7 cellular contexts compared by ENCODE assay signal in genomic region chr19:57890706-57891105, GRCh38. TPM values are rescaled to one million over a fixed set of nuclear protein-coding genes. Genes with fewer than 3 reads are reported as not detected.
DNase-seq lines count a peak whose midpoint lies in the region; TF ChIP-seq lines count a peak whose summit lies in the region.
"Not testable (repeated sequence)": the region's sequence is repeated elsewhere in the genome, so short reads cannot be mapped to it uniquely, and the experiment has no call there.

No MANE protein-coding gene starts in this region.

- whole genome bisulfite sequencing in SK-N-SH (ENCODE audit: low lambda C conversion rate) = 33% methylated on average over 3 of the region's 3 CpGs

- not testable (repeated sequence) for H3K4me1 ChIP-seq in SK-N-SH (ENCODE audit: control insufficient read depth in 1 of 2, insufficient read depth in 2 of 2, low read depth in 1 of 2, low read length in 1 of 2)

- H2AFZ ChIP-seq in SK-N-SH (ENCODE audit: low read depth) = not testable (repeated sequence)

- H3K27ac ChIP-seq in SK-N-SH (ENCODE audit: low read depth in 2 of 2, low read length in 1 of 2) = not testable (repeated sequence)

- DNase-seq in BJ (ENCODE audit: low read depth) (peak; percentile 19), H4 (ENCODE audit: low spot score) (peak; percentile 42), cardiac fibroblast (ENCODE audit: low read depth in 2 of 2) (peak; percentile 59 to 65), fibroblast of peridontal ligament (ENCODE audit: extremely low read depth) (peak; percentile 28), iris pigment epithelial cell (ENCODE audit: low read depth) (peak; percentile 88), non-pigmented ciliary epithelial cell (ENCODE audit: low read depth) (peak; percentile 88)
- DNase-seq in SK-N-SH = not testable (repeated sequence)

- not testable (repeated sequence) for H3K9ac ChIP-seq in SK-N-SH

- not testable (repeated sequence) for H3K36me3 ChIP-seq in BJ (ENCODE audit: control insufficient read depth, insufficient read depth, low read length); SK-N-SH (replicated peaks in 1 of 2; ENCODE audit: control insufficient read depth in 1 of 2, insufficient read depth in 2 of 2, low read length in 1 of 2)

- not testable (repeated sequence) for H3F3A ChIP-seq in SK-N-SH (replicated peaks; ENCODE audit: insufficient read depth)

- H3K27me3 ChIP-seq in BJ (ENCODE audit: control insufficient read depth, insufficient read depth, low read length); SK-N-SH (ENCODE audit: insufficient read depth): not testable (repeated sequence)

- not testable (repeated sequence) for H3K4me2 ChIP-seq in SK-N-SH

- not testable (repeated sequence) for H3K79me2 ChIP-seq in SK-N-SH (ENCODE audit: insufficient read depth)

- not testable (repeated sequence) for H3K9me3 ChIP-seq in SK-N-SH

- CTCF ChIA-PET in BJ (lab: Yijun Ruan, JAX) = interaction anchor here (1.1 kb wide), 1 partner anchor 12 kb away, joined by 3 read pairs; no protein-coding TSS in a partner anchor
- CTCF ChIA-PET in SK-N-SH (lab: Yijun Ruan, JAX) = not testable (repeated sequence)

- H4K20me1 ChIP-seq in SK-N-SH (ENCODE audit: insufficient read depth) = not testable (repeated sequence)

- not testable (repeated sequence) for H3K9me2 ChIP-seq in SK-N-SH

- H3K4me3 ChIP-seq in BJ (ENCODE audit: low read depth, low read length); SK-N-SH (ENCODE audit: low read depth in 2 of 2, low read length in 1 of 2); cardiac fibroblast (replicated peaks in 1 of 2; ENCODE audit: low read depth in 2 of 2, low read length in 2 of 2): not testable (repeated sequence)

- TF ChIP-seq EP300 in SK-N-SH (IDR thresholded peaks at IDR 0.05; ENCODE audit: borderline replicate concordance in 1 of 2, low read depth in 1 of 2, low read length in 1 of 2) = not testable (repeated sequence)

- POLR2A ChIA-PET in BJ (lab: Charles Lee); SK-N-SH (lab: Yijun Ruan, JAX): not testable (repeated sequence)

- not testable (repeated sequence) for TF ChIP-seq RAD21 in SK-N-SH (IDR thresholded peaks at IDR 0.05; ENCODE audit: low read length)

- not testable (repeated sequence) for TF ChIP-seq CTCF in BJ (IDR thresholded peaks at IDR 0.05; ENCODE audit: insufficient read depth, low read depth, low read length); SK-N-SH (IDR thresholded peaks at IDR 0.05); cardiac fibroblast (IDR thresholded peaks at IDR 0.05; ENCODE audit: low read depth, low read length)

TF ChIP-seq in SK-N-SH, 30 proteins besides CTCF, POLR2A, EP300 and RAD21:
- TF ChIP-seq NFIC (IDR thresholded peaks at IDR 0.05; ENCODE audit: borderline replicate concordance) = peak; percentile 33; the same call in 1 of the 2 replicates
- peak; percentile 71 for TF ChIP-seq PBX3 (IDR thresholded peaks at IDR 0.05)
- TF ChIP-seq TCF12 (IDR thresholded peaks at IDR 0.05) = peak; percentile 53; the same call in 1 of the 2 replicates

RNA-seq across cellular contexts. Expression of gene ZNF814, which starts 1.9 kb away (rescaled TPM):
- polyA plus RNA-seq in BJ (2011; rRNA removed) (4.5 and 5.8 TPM in 2 replicates), SK-N-SH (2012; rRNA removed) (2.9 and 4.3 TPM in 2 replicates)
- polyA minus RNA-seq in BJ (2011; rRNA and poly(A)+ RNA removed) = 11.0 and 13.0 TPM in 2 replicates
- 3.6 and 11.1 TPM in 2 replicates for total RNA-seq in H4 (2014; rRNA removed; shearing (Covaris generic))
- 2.0 and 2.1 TPM in 2 replicates for polyA plus RNA-seq in SK-N-SH (2012; cell fraction: cytosol; rRNA removed)
- polyA plus RNA-seq in SK-N-SH (2012; cell fraction: nucleus; rRNA removed) = 6.0 and 7.6 TPM in 2 replicates

RNA-seq across cellular contexts. Expression of gene ZNF417, which starts 25.7 kb away (rescaled TPM):
- 2.8 and 5.3 TPM in 2 replicates for polyA plus RNA-seq in BJ (2011; rRNA removed)
- polyA minus RNA-seq in BJ (2011; rRNA and poly(A)+ RNA removed) = 4.8 and 5.1 TPM in 2 replicates
- 4.9 and 12.1 TPM in 2 replicates for total RNA-seq in H4 (2014; rRNA removed; shearing (Covaris generic))
- 1.7 and 3.0 TPM in 2 replicates for polyA plus RNA-seq in SK-N-SH (2012; rRNA removed)
- 1.4 TPM in 2 replicates for polyA plus RNA-seq in SK-N-SH (2012; cell fraction: cytosol; rRNA removed)
- 5.0 and 8.4 TPM in 2 replicates for polyA plus RNA-seq in SK-N-SH (2012; cell fraction: nucleus; rRNA removed)

RNA-seq across cellular contexts. Expression of gene ZNF587, which starts 41.0 kb away (rescaled TPM):
- polyA plus RNA-seq in BJ (2011; rRNA removed) (8.4 and 9.9 TPM in 2 replicates), SK-N-SH (2012; rRNA removed) (7.4 and 12.1 TPM in 2 replicates)
- 23.5 and 35.8 TPM in 2 replicates for polyA minus RNA-seq in BJ (2011; rRNA and poly(A)+ RNA removed)
- total RNA-seq in H4 (2014; rRNA removed; shearing (Covaris generic)) = 4.3 and 11.9 TPM in 2 replicates
- 4.2 and 5.4 TPM in 2 replicates for polyA plus RNA-seq in SK-N-SH (2012; cell fraction: cytosol; rRNA removed)
- 21.2 and 40.0 TPM in 2 replicates for polyA plus RNA-seq in SK-N-SH (2012; cell fraction: nucleus; rRNA removed)

RNA-seq across cellular contexts. Expression of gene ZNF418, which starts 44.5 kb away (rescaled TPM):
- polyA plus RNA-seq in BJ (2011; rRNA removed) (2.5 and 2.7 TPM in 2 replicates), SK-N-SH (2012; rRNA removed) (0.07 and 0.13 TPM in 2 replicates)
- polyA minus RNA-seq in BJ (2011; rRNA and poly(A)+ RNA removed) = 2.9 and 3.0 TPM in 2 replicates
- 0.50 TPM in 1 of 2 replicates, not detected in the other for total RNA-seq in H4 (2014; rRNA removed; shearing (Covaris generic))
- 0.01 and 0.04 TPM in 2 replicates for polyA plus RNA-seq in SK-N-SH (2012; cell fraction: cytosol; rRNA removed)
- 0.16 and 0.39 TPM in 2 replicates for polyA plus RNA-seq in SK-N-SH (2012; cell fraction: nucleus; rRNA removed)

RNA-seq across cellular contexts. Expression of gene ZNF256, which starts 56.8 kb away (rescaled TPM):
- polyA plus RNA-seq in BJ (2011; rRNA removed) (2.2 and 3.0 TPM in 2 replicates), SK-N-SH (2012; rRNA removed) (3.7 and 4.3 TPM in 2 replicates)
- polyA minus RNA-seq in BJ (2011; rRNA and poly(A)+ RNA removed) = 3.6 and 3.7 TPM in 2 replicates
- total RNA-seq in H4 (2014; rRNA removed; shearing (Covaris generic)) = 2.5 and 8.7 TPM in 2 replicates
- polyA plus RNA-seq in SK-N-SH (2012; cell fraction: cytosol; rRNA removed) = 3.4 and 3.7 TPM in 2 replicates
- polyA plus RNA-seq in SK-N-SH (2012; cell fraction: nucleus; rRNA removed) = 6.6 and 10.3 TPM in 2 replicates
